1 cellular context compared by ENCODE assay signal in the genomic region with DNA sequence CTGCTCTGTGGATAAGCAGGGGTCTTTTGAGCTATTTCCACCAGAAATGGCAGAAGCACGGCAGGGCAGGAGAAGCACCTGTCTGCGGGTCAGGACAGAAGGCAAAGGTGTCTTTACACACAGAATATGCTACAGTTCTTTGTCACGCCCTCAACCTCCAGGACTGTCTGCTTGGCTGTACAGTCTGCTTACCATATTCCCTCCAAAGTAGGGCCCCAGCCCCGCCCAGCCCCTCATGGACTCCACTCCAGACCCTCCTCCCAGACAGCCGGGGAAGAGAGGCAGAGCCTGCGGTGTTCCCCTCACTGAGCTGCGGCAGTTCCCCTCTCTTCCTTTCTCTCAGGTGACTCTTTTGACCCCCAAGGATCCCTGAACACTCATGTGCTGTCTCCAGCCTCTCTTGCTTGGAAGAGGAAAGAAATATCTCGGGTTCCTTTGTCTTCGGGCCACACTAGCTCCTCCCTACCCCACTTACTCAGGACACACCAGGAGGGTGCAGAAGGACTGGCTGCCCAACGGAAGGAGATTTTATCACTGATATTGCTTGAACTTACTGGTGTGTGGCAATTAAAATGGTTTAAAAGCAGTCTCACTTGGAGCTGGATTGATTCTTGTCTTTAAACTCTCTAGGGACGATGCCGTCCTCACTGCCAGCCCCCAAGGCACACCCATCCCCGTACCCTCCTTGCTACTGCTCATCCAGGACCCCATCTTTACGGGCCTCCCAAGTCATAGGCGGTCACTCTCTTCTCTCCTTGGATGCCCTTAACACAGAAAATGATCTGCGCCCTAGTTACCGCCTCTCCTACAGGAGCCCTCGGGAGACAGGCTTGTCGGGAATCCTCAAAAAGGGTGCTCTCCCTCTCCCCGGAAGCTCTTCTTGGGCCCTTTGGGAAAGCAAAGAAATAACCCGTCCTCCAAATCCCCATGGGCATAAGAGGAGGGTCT.
A peak's percentile ranks its signal among the peaks of the same experiment; 100 is the strongest.
TF ChIP-seq lines count a peak whose summit lies in the region.

No MANE protein-coding gene starts in this region.

TF ChIP-seq in HepG2, 621 proteins besides CTCF, POLR2A, EP300 and RAD21 (continued from another document):
- 0 out of 2 replicates have a peak, but pooled peaks have one; percentile 21 for TF ChIP-seq TRAFD1 (CRISPR knock-in tag; IDR thresholded peaks at IDR 0.05; ENCODE audit: borderline replicate concordance)
- TF ChIP-seq EED (CRISPR knock-in tag; IDR thresholded peaks at IDR 0.05): 0 out of 2 replicates have a peak, but pooled peaks have one; percentile 26
- TF ChIP-seq, protein P1, sequence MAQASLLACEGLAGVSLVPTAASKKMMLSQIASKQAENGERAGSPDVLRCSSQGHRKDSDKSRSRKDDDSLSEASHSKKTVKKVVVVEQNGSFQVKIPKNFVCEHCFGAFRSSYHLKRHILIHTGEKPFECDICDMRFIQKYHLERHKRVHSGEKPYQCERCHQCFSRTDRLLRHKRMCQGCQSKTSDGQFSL (CRISPR knock-in tag; IDR thresholded peaks at IDR 0.05): no peak
- TF ChIP-seq, protein P2, sequence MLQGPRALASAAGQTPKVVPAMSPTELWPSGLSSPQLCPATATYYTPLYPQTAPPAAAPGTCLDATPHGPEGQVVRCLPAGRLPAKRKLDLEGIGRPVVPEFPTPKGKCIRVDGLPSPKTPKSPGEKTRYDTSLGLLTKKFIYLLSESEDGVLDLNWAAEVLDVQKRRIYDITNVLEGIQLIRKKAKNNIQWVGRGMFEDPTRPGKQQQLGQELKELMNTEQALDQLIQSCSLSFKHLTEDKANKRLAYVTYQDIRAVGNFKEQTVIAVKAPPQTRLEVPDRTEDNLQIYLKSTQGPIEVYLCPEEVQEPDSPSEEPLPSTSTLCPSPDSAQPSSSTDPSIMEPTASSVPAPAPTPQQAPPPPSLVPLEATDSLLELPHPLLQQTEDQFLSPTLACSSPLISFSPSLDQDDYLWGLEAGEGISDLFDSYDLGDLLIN (CRISPR knock-in tag; IDR thresholded peaks at IDR 0.05; ENCODE audit: borderline replicate concordance): no peak
- no peak for TF ChIP-seq CREB1 (IDR thresholded peaks at IDR 0.05)
- 0 out of 2 replicates have a peak, but pooled peaks have one; percentile 12 for TF ChIP-seq CREB1 (CRISPR knock-in tag; IDR thresholded peaks at IDR 0.05)
- TF ChIP-seq ARID5B (CRISPR knock-in tag; IDR thresholded peaks at IDR 0.05): no peak
- no peak for TF ChIP-seq NFYC (CRISPR knock-in tag; IDR thresholded peaks at IDR 0.05)
- TF ChIP-seq ZNF546 (CRISPR knock-in tag; conservative IDR thresholded peaks at IDR 0.05): no peak
- no peak for TF ChIP-seq MLXIP (CRISPR knock-in tag; IDR thresholded peaks at IDR 0.05; ENCODE audit: borderline replicate concordance)
- TF ChIP-seq FOXO4 (CRISPR knock-in tag; conservative IDR thresholded peaks at IDR 0.05): peak; percentile 91; the same call in 1 of the 2 replicates
- no peak for TF ChIP-seq ZNF124 (CRISPR knock-in tag; IDR thresholded peaks at IDR 0.05)
- no peak for TF ChIP-seq SCMH1 (CRISPR knock-in tag; IDR thresholded peaks at IDR 0.05; ENCODE audit: borderline replicate concordance)
- TF ChIP-seq, protein P3, sequence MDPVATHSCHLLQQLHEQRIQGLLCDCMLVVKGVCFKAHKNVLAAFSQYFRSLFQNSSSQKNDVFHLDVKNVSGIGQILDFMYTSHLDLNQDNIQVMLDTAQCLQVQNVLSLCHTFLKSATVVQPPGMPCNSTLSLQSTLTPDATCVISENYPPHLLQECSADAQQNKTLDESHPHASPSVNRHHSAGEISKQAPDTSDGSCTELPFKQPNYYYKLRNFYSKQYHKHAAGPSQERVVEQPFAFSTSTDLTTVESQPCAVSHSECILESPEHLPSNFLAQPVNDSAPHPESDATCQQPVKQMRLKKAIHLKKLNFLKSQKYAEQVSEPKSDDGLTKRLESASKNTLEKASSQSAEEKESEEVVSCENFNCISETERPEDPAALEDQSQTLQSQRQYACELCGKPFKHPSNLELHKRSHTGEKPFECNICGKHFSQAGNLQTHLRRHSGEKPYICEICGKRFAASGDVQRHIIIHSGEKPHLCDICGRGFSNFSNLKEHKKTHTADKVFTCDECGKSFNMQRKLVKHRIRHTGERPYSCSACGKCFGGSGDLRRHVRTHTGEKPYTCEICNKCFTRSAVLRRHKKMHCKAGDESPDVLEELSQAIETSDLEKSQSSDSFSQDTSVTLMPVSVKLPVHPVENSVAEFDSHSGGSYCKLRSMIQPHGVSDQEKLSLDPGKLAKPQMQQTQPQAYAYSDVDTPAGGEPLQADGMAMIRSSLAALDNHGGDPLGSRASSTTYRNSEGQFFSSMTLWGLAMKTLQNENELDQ (CRISPR knock-in tag; IDR thresholded peaks at IDR 0.05; ENCODE audit: borderline replicate concordance): no peak
- no peak for TF ChIP-seq NAIF1 (CRISPR knock-in tag; IDR thresholded peaks at IDR 0.05; ENCODE audit: borderline replicate concordance)
- TF ChIP-seq SMAD3 (CRISPR knock-in tag; IDR thresholded peaks at IDR 0.05): no peak
- no peak for TF ChIP-seq HNRNPUL1 (IDR thresholded peaks at IDR 0.05; ENCODE audit: low read depth, low read length)
- TF ChIP-seq HIC2 (CRISPR knock-in tag; IDR thresholded peaks at IDR 0.05; ENCODE audit: low read depth): no peak
- TF ChIP-seq, protein P4, sequence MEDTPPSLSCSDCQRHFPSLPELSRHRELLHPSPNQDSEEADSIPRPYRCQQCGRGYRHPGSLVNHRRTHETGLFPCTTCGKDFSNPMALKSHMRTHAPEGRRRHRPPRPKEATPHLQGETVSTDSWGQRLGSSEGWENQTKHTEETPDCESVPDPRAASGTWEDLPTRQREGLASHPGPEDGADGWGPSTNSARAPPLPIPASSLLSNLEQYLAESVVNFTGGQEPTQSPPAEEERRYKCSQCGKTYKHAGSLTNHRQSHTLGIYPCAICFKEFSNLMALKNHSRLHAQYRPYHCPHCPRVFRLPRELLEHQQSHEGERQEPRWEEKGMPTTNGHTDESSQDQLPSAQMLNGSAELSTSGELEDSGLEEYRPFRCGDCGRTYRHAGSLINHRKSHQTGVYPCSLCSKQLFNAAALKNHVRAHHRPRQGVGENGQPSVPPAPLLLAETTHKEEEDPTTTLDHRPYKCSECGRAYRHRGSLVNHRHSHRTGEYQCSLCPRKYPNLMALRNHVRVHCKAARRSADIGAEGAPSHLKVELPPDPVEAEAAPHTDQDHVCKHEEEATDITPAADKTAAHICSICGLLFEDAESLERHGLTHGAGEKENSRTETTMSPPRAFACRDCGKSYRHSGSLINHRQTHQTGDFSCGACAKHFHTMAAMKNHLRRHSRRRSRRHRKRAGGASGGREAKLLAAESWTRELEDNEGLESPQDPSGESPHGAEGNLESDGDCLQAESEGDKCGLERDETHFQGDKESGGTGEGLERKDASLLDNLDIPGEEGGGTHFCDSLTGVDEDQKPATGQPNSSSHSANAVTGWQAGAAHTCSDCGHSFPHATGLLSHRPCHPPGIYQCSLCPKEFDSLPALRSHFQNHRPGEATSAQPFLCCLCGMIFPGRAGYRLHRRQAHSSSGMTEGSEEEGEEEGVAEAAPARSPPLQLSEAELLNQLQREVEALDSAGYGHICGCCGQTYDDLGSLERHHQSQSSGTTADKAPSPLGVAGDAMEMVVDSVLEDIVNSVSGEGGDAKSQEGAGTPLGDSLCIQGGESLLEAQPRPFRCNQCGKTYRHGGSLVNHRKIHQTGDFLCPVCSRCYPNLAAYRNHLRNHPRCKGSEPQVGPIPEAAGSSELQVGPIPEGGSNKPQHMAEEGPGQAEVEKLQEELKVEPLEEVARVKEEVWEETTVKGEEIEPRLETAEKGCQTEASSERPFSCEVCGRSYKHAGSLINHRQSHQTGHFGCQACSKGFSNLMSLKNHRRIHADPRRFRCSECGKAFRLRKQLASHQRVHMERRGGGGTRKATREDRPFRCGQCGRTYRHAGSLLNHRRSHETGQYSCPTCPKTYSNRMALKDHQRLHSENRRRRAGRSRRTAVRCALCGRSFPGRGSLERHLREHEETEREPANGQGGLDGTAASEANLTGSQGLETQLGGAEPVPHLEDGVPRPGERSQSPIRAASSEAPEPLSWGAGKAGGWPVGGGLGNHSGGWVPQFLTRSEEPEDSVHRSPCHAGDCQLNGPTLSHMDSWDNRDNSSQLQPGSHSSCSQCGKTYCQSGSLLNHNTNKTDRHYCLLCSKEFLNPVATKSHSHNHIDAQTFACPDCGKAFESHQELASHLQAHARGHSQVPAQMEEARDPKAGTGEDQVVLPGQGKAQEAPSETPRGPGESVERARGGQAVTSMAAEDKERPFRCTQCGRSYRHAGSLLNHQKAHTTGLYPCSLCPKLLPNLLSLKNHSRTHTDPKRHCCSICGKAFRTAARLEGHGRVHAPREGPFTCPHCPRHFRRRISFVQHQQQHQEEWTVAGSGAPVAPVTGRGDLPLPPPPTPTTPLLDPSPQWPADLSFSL (CRISPR knock-in tag; IDR thresholded peaks at IDR 0.05): no peak
- TF ChIP-seq ZNF567 (CRISPR knock-in tag; IDR thresholded peaks at IDR 0.05; ENCODE audit: borderline replicate concordance): no peak
